In the genomic region with DNA sequence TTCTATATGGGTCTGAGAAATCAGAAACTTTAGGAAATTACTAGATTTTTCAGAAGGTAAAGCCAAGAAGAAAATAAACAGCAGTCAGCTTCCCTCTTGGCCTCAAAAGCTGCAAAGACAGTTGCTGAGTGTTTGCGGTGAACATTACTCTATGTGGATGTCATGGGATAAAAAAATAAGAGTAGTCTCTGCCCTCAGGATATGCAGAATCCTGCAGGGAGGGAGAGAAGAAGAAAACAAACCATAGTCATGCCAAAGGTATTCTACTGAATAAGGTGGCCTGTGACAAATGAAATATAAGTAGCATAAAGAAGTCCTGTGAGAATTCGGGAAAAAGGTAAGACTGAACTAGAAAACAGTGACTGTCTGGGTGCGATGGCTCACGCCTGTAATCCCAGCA, we compare ENCODE assay signal across 12 cellular contexts. TPM values are rescaled to one million over a fixed set of nuclear protein-coding genes. Genes with fewer than 3 reads are reported as not detected.
A peak's percentile ranks its signal among the peaks of the same experiment; 100 is the strongest.
DNase-seq lines count a peak whose midpoint lies in the region; ATAC-seq and TF ChIP-seq lines count a peak whose summit lies in the region.
"Had no signal": no experiment of that assay in that cellular context is flagged by ENCODE, and none has a peak within 500 bp of the region (broad histone marks: within the 10 kb centered on the region; RNA-seq: fewer than 3 reads in every experiment).

No MANE protein-coding gene starts in this region.

- H3K4me1 ChIP-seq in effector memory CD4-positive, alpha-beta T cell (ENCODE audit: control insufficient read depth, insufficient read depth, low read length, poor library complexity, severe bottlenecking) = peaks cover 14% of the 10 kb centered on the region
- no peaks in the 10 kb centered on the region for H3K4me1 ChIP-seq in tibial artery
- H3K4me1 ChIP-seq: vagina had no signal

- peak overlapping the region; percentile 21 for H3K4me3 Mint-ChIP-seq in activated T-cell treated with anti-CD3 and anti-CD28 coated beads, Interleukin-2, amount 50 U/mL, for 4 hours
- H3K4me3 Mint-ChIP-seq in activated CD4-positive, alpha-beta memory T cell treated with anti-CD3 and anti-CD28 coated beads for 36 hours = no peak overlapping the region
- peak overlapping the region; percentile 34 for H3K4me3 Mint-ChIP-seq in stimulated activated effector memory CD8-positive, alpha-beta T cell treated with anti-CD3 and anti-CD28 coated beads, Interleukin-12 subunit alpha, Interleukin-12 subunit beta, amount 100 ng/mL, for 72 hours

- no peak overlapping the region for H3K4me3 ChIP-seq in effector memory CD4-positive, alpha-beta T cell (ENCODE audit: insufficient read depth, low read depth, low read length, poor library complexity, severe bottlenecking)
- no peak overlapping the region for H3K4me3 ChIP-seq in tibial artery
- H3K4me3 ChIP-seq: vagina had no signal

- H3K27me3 Mint-ChIP-seq in activated T-cell treated with anti-CD3 and anti-CD28 coated beads, Interleukin-2, amount 50 U/mL, for 4 hours (ENCODE audit: low read depth) = no peaks in the 10 kb centered on the region
- no peaks in the 10 kb centered on the region for H3K27me3 Mint-ChIP-seq in activated CD4-positive, alpha-beta memory T cell treated with anti-CD3 and anti-CD28 coated beads for 36 hours

- peaks cover 49% of the 10 kb centered on the region for H3K36me3 Mint-ChIP-seq in activated T-cell treated with anti-CD3 and anti-CD28 coated beads, Interleukin-2, amount 50 U/mL, for 4 hours (ENCODE audit: insufficient read depth)
- H3K36me3 Mint-ChIP-seq in activated CD4-positive, alpha-beta memory T cell treated with anti-CD3 and anti-CD28 coated beads for 36 hours = peaks cover 45% of the 10 kb centered on the region
- H3K36me3 Mint-ChIP-seq in stimulated activated effector memory CD8-positive, alpha-beta T cell treated with anti-CD3 and anti-CD28 coated beads, Interleukin-12 subunit alpha, Interleukin-12 subunit beta, amount 100 ng/mL, for 72 hours = peaks cover 96% of the 10 kb centered on the region

- no peak for DNase-seq in activated T-cell treated with anti-CD3 and anti-CD28 coated beads, Interleukin-2, amount 50 U/mL, for 4 hours
- DNase-seq in activated T-cell treated with anti-CD3 and anti-CD28 coated beads for 4 hours (no peak), tibial artery (no peak), T-helper 9 cell (no peak)
- no peak for DNase-seq in activated CD4-positive, alpha-beta memory T cell treated with anti-CD3 and anti-CD28 coated beads for 36 hours
- DNase-seq in effector memory CD4-positive, alpha-beta T cell = no peak
- DNase-seq in stimulated activated effector memory CD8-positive, alpha-beta T cell treated with anti-CD3 and anti-CD28 coated beads, Interleukin-12 subunit alpha, Interleukin-12 subunit beta, amount 100 ng/mL, for 72 hours (ENCODE audit: low spot score in 2 of 2) = no peak
- DNase-seq: DMS79, kidney, NCI-H1930 had no signal

- peaks cover 4% of the 10 kb centered on the region for H3K9me3 Mint-ChIP-seq in activated T-cell treated with anti-CD3 and anti-CD28 coated beads, Interleukin-2, amount 50 U/mL, for 4 hours
- H3K9me3 Mint-ChIP-seq in activated CD4-positive, alpha-beta memory T cell treated with anti-CD3 and anti-CD28 coated beads for 36 hours = no peaks in the 10 kb centered on the region
- no peaks in the 10 kb centered on the region for H3K9me3 Mint-ChIP-seq in stimulated activated effector memory CD8-positive, alpha-beta T cell treated with anti-CD3 and anti-CD28 coated beads, Interleukin-12 subunit alpha, Interleukin-12 subunit beta, amount 100 ng/mL, for 72 hours

- POLR2A ChIA-PET in activated CD4-positive, alpha-beta memory T cell treated with anti-CD3 and anti-CD28 coated beads for 36 hours (lab: Charles Lee) = interaction anchor here (1.2 kb wide), 1 partner anchor 19 kb away, joined by 5 read pairs; the partner anchor contains the start of genes S100PBP and YARS1

- H3K9me3 ChIP-seq in effector memory CD4-positive, alpha-beta T cell (ENCODE audit: control insufficient read depth, low read length) = no peaks in the 10 kb centered on the region
- H3K9me3 ChIP-seq in tibial artery = no peaks in the 10 kb centered on the region
- H3K9me3 ChIP-seq: vagina had no signal

- no peaks in the 10 kb centered on the region for H3K27me3 ChIP-seq in effector memory CD4-positive, alpha-beta T cell (replicated peaks; ENCODE audit: control insufficient read depth, insufficient read depth, low read length, poor library complexity, severe bottlenecking)
- no peaks in the 10 kb centered on the region for H3K27me3 ChIP-seq in tibial artery
- H3K27me3 ChIP-seq: vagina had no signal

- H3K27ac ChIP-seq in effector memory CD4-positive, alpha-beta T cell (ENCODE audit: insufficient read depth, low read length, poor library complexity, severe bottlenecking) = peak overlapping the region; percentile 42
- no peak overlapping the region for H3K27ac ChIP-seq in tibial artery
- H3K27ac ChIP-seq: vagina had no signal

- TF ChIP-seq CTCF in tibial artery (IDR thresholded peaks at IDR 0.05) = no peak

- H3K36me3 ChIP-seq in effector memory CD4-positive, alpha-beta T cell (ENCODE audit: control insufficient read depth, insufficient read depth, low read length) = no peaks in the 10 kb centered on the region
- H3K36me3 ChIP-seq in tibial artery = peaks cover 16 to 71% (median 46%) of the 10 kb centered on the region in 3 donors

- H3K4me1 Mint-ChIP-seq in activated T-cell treated with anti-CD3 and anti-CD28 coated beads, Interleukin-2, amount 50 U/mL, for 4 hours (ENCODE audit: low read depth) = peaks cover 58% of the 10 kb centered on the region
- H3K4me1 Mint-ChIP-seq in activated CD4-positive, alpha-beta memory T cell treated with anti-CD3 and anti-CD28 coated beads for 36 hours (ENCODE audit: low read depth) = peaks cover 59% of the 10 kb centered on the region
- peaks cover 53% of the 10 kb centered on the region for H3K4me1 Mint-ChIP-seq in stimulated activated effector memory CD8-positive, alpha-beta T cell treated with anti-CD3 and anti-CD28 coated beads, Interleukin-12 subunit alpha, Interleukin-12 subunit beta, amount 100 ng/mL, for 72 hours

- CTCF ChIA-PET in activated CD4-positive, alpha-beta memory T cell treated with anti-CD3 and anti-CD28 coated beads for 36 hours (lab: Charles Lee) = interaction anchor here (1.4 to 1.8 kb wide), 2 partner anchors 24 to 86 kb away, joined by 4 to 5 read pairs; no protein-coding TSS in a partner anchor

- no peak for ATAC-seq in activated T-cell treated with anti-CD3 and anti-CD28 coated beads, Interleukin-2, amount 50 U/mL, for 4 hours
- ATAC-seq in stimulated activated effector memory CD8-positive, alpha-beta T cell treated with anti-CD3 and anti-CD28 coated beads, Interleukin-12 subunit alpha, Interleukin-12 subunit beta, amount 100 ng/mL, for 72 hours = no peak
- ATAC-seq in HG03175 (IDR thresholded peaks at IDR 0.05; ENCODE audit: unreplicated experiment) = no peak

- peak overlapping the region; percentile 89 for H3K27ac Mint-ChIP-seq in activated CD4-positive, alpha-beta memory T cell treated with anti-CD3 and anti-CD28 coated beads for 36 hours
- H3K27ac Mint-ChIP-seq in stimulated activated effector memory CD8-positive, alpha-beta T cell treated with anti-CD3 and anti-CD28 coated beads, Interleukin-12 subunit alpha, Interleukin-12 subunit beta, amount 100 ng/mL, for 72 hours = peak overlapping the region; percentile 71

- intact Hi-C loops in activated CD4-positive, alpha-beta memory T cell treated with anti-CD3 and anti-CD28 coated beads for 36 hours (cut with micrococcal nuclease) = loop anchor here (5.0 kb wide), 1 partner anchor 329 kb away; no protein-coding TSS in a partner anchor
- intact Hi-C loops in tibial artery (cut with DNase I; ENCODE audit: low total_unique reads) = no loop called here

RNA-seq across cellular contexts. Expression of gene YARS1, which starts 19.0 kb away (rescaled TPM):
- 100 to 1,000 TPM; 243 to 304 (median 264) TPM for total RNA-seq in activated T-cell treated with anti-CD3 and anti-CD28 coated beads, Interleukin-2, amount 50 U/mL, for 4 hours
- 100 to 1,000 TPM; 208 to 213 TPM for total RNA-seq in activated CD4-positive, alpha-beta memory T cell treated with anti-CD3 and anti-CD28 coated beads for 36 hours

RNA-seq across cellular contexts. Expression of gene S100PBP, which starts 19.3 kb away (rescaled TPM):
- total RNA-seq in activated T-cell treated with anti-CD3 and anti-CD28 coated beads, Interleukin-2, amount 50 U/mL, for 4 hours = 10 to 100 TPM; 14.9 to 19.6 (median 15.8) TPM
- 10 to 100 TPM; 30.4 to 32.7 TPM for total RNA-seq in activated CD4-positive, alpha-beta memory T cell treated with anti-CD3 and anti-CD28 coated beads for 36 hours
